ENCODE assay signal across 1 cellular context in genomic region chr10:97534746-97535367, GRCh38.
TF ChIP-seq lines count a peak whose summit lies in the region.

No MANE protein-coding gene starts in this region.

TF ChIP-seq in HepG2, 621 proteins besides CTCF, POLR2A, EP300 and RAD21 (continues in another document):
- TF ChIP-seq FOXJ3 (CRISPR knock-in tag; IDR thresholded peaks at IDR 0.05; ENCODE audit: borderline replicate concordance) (no peak), ZNF567 (CRISPR knock-in tag; IDR thresholded peaks at IDR 0.05; ENCODE audit: borderline replicate concordance) (no peak), EZH2 (conservative IDR thresholded peaks at IDR 0.05; ENCODE audit: low read depth, low read length) (no peak), MED8 (CRISPR knock-in tag; IDR thresholded peaks at IDR 0.05; ENCODE audit: insufficient replicate concordance) (no peak), ZNF629 (CRISPR knock-in tag; conservative IDR thresholded peaks at IDR 0.05) (no peak), FOXC1 (CRISPR knock-in tag; IDR thresholded peaks at IDR 0.05; ENCODE audit: borderline replicate concordance) (no peak), GABPA (IDR thresholded peaks at IDR 0.05; ENCODE audit: low read depth, low read length) (no peak), GABPA (CRISPR knock-in tag; IDR thresholded peaks at IDR 0.05; ENCODE audit: low read depth) (no peak), SALL1 (CRISPR knock-in tag; IDR thresholded peaks at IDR 0.05) (peak; percentile 35; the same call in 1 of the 2 replicates), ZBTB4 (CRISPR knock-in tag; IDR thresholded peaks at IDR 0.05; ENCODE audit: borderline replicate concordance) (no peak), XRCC5 (optimal IDR thresholded peaks at IDR 0.05; ENCODE audit: low read length) (peak; percentile 70), CBX5 (CRISPR knock-in tag; IDR thresholded peaks at IDR 0.05; ENCODE audit: borderline replicate concordance) (no peak), ZNF770 (CRISPR knock-in tag; IDR thresholded peaks at IDR 0.05) (no peak), ZNF513 (CRISPR knock-in tag; conservative IDR thresholded peaks at IDR 0.05) (no peak), ZNF605 (CRISPR knock-in tag; IDR thresholded peaks at IDR 0.05) (0 out of 2 replicates have a peak, but pooled peaks have one; percentile 25), IRX3 (CRISPR knock-in tag; IDR thresholded peaks at IDR 0.05; ENCODE audit: borderline replicate concordance, low read depth) (no peak), ZFP91 (CRISPR knock-in tag; IDR thresholded peaks at IDR 0.05; ENCODE audit: borderline replicate concordance) (0 out of 2 replicates have a peak, but pooled peaks have one; percentile 9), ZNF501 (CRISPR knock-in tag; IDR thresholded peaks at IDR 0.05) (0 out of 2 replicates have a peak, but pooled peaks have one; percentile 45), ZNF510 (CRISPR knock-in tag; IDR thresholded peaks at IDR 0.05; ENCODE audit: low read depth) (no peak), ZNF687 (CRISPR knock-in tag; IDR thresholded peaks at IDR 0.05) (peak; percentile 42), ZFX (CRISPR knock-in tag; IDR thresholded peaks at IDR 0.05; ENCODE audit: low read depth) (peak; percentile 28; the same call in 1 of the 2 replicates), ZNF318 (CRISPR knock-in tag; IDR thresholded peaks at IDR 0.05) (no peak), STAG1 (CRISPR knock-in tag; IDR thresholded peaks at IDR 0.05) (peak; percentile 58), TBX3 (IDR thresholded peaks at IDR 0.05; ENCODE audit: borderline replicate concordance) (no peak), SMC3 (IDR thresholded peaks at IDR 0.05; ENCODE audit: low read length) (peak; percentile 59), ZNF574 (CRISPR knock-in tag; IDR thresholded peaks at IDR 0.05) (no peak), ZNF788 (CRISPR knock-in tag; IDR thresholded peaks at IDR 0.05; ENCODE audit: borderline replicate concordance) (no peak), SP4 (CRISPR knock-in tag; IDR thresholded peaks at IDR 0.05) (no peak), ZNF891 (CRISPR knock-in tag; IDR thresholded peaks at IDR 0.05) (no peak), HNRNPL (IDR thresholded peaks at IDR 0.05; ENCODE audit: low read depth, low read length) (0 out of 2 replicates have a peak, but pooled peaks have one; percentile 49)
